ENCODE assay signal across 8 cellular contexts in genomic region chr17:31549525-31550388, GRCh38.
A peak's percentile ranks its signal among the peaks of the same experiment; 100 is the strongest.
DNase-seq lines count a peak whose midpoint lies in the region; ATAC-seq, FAIRE-seq and TF ChIP-seq lines count a peak whose summit lies in the region.

No MANE protein-coding gene starts in this region.

- no peak overlapping the region for H2BK5ac ChIP-seq in neuronal stem cell (ENCODE audit: low read length)

- no peak overlapping the region for H2BK12ac ChIP-seq in neuronal stem cell (ENCODE audit: low read length)

- H3K4me3 ChIP-seq in MG63 (peak overlapping the region; percentile 92), neuronal stem cell (ENCODE audit: low read length in 2 of 2) (peak overlapping the region; percentile 81 to 90)

- H3K4me1 ChIP-seq in foreskin keratinocyte = no peaks in the 10 kb centered on the region
- peaks cover 1 to 4% of the 10 kb centered on the region in 2 donors for H3K4me1 ChIP-seq in neuronal stem cell (ENCODE audit: control insufficient read depth in 2 of 2, insufficient read depth in 1 of 2, low read depth in 1 of 2, low read length in 2 of 2)

- H3K18ac ChIP-seq in neuronal stem cell (ENCODE audit: low read length) = peak overlapping the region; percentile 97

- H3K9ac ChIP-seq in neuronal stem cell (ENCODE audit: low read depth, low read length, poor library complexity) = peak overlapping the region; percentile 94

- H3K4me2 ChIP-seq in neuronal stem cell (ENCODE audit: insufficient read depth, low read length, poor library complexity, severe bottlenecking) = peak overlapping the region; percentile 81

- peak overlapping the region; percentile 88 for H3K27ac ChIP-seq in foreskin keratinocyte
- peak overlapping the region; percentile 69 for H3K27ac ChIP-seq in neuronal stem cell (replicated peaks; ENCODE audit: low read length)

- DNase-seq in ELF-1 (ENCODE audit: low read depth, low spot score) (peak; percentile 95), H54 (ENCODE audit: insufficient read length, low spot score) (peak; percentile 79), MG63 (peak; percentile 91), SHP77 treated with DMSO at 0.1 percent for 48 hours (lab: John Stamatoyannopoulos, UW) (peak; percentile 77), foreskin keratinocyte (peak; percentile 68 to 85), neuronal stem cell (ENCODE audit: low spot score) (peak; percentile 92), stromal cell of bone marrow (ENCODE audit: low read depth) (peak; percentile 74)
- DNase-seq in activated naive CD4-positive, alpha-beta T cell (lab: John Stamatoyannopoulos, UW) = peak; percentile 84 to 99 (median 92)

- no peak for TF ChIP-seq CTCF in foreskin keratinocyte (conservative IDR thresholded peaks at IDR 0.05)

- H2BK120ac ChIP-seq in neuronal stem cell (ENCODE audit: low read depth, low read length) = no peak overlapping the region

- no peaks in the 10 kb centered on the region for H3K79me1 ChIP-seq in neuronal stem cell (ENCODE audit: low read depth, low read length)

- H3K36me3 ChIP-seq in MG63 (no peaks in the 10 kb centered on the region), neuronal stem cell (replicated peaks in 1 of 2; ENCODE audit: control insufficient read depth in 2 of 2, insufficient read depth in 2 of 2, low read length in 2 of 2) (no peaks in the 10 kb centered on the region)

- H4K91ac ChIP-seq in neuronal stem cell (ENCODE audit: low read depth, low read length, poor library complexity) = no peak overlapping the region

- peak overlapping the region; percentile 77 for H3K14ac ChIP-seq in neuronal stem cell (ENCODE audit: low read length)

- no peaks in the 10 kb centered on the region for H3K9me3 ChIP-seq in MG63
- no peaks in the 10 kb centered on the region for H3K9me3 ChIP-seq in neuronal stem cell (replicated peaks in 1 of 2; ENCODE audit: control insufficient read depth in 2 of 2, insufficient read depth in 1 of 2, low read depth in 1 of 2, low read length in 2 of 2)

- H3K23ac ChIP-seq in neuronal stem cell (ENCODE audit: low read depth, low read length, poor library complexity) = peak overlapping the region; percentile 98

- peak; percentile 86 for ATAC-seq in foreskin keratinocyte

- no peak overlapping the region for H2AK5ac ChIP-seq in neuronal stem cell (ENCODE audit: low read depth, low read length)

- no CpG with 5 or more reads among the region's 105 CpGs for WGBS in neuronal stem cell (ENCODE audit: extremely low coverage in 2 of 2, insufficient read length in 2 of 2, insufficient replicate concordance in 1 of 2), 2 donors

- no peak overlapping the region for H3K4ac ChIP-seq in neuronal stem cell (ENCODE audit: low read length)

- H4K8ac ChIP-seq in neuronal stem cell (ENCODE audit: low read depth, low read length) = peak overlapping the region; percentile 68

- FAIRE-seq in H54 (lab: Jason Lieb, UNC) = no peak

- TF ChIP-seq POLR2A in H54 (IDR thresholded peaks at IDR 0.05; ENCODE audit: low read depth, low read length) = peak; percentile 37

- H2BK15ac ChIP-seq in neuronal stem cell (ENCODE audit: low read length) = peak overlapping the region; percentile 78

- no peaks in the 10 kb centered on the region for H3K27me3 ChIP-seq in MG63
- H3K27me3 ChIP-seq in foreskin keratinocyte = no peaks in the 10 kb centered on the region
- H3K27me3 ChIP-seq in neuronal stem cell (ENCODE audit: control insufficient read depth in 3 of 3, insufficient read depth in 3 of 3, low read depth in 1 of 3, low read length in 3 of 3) = peaks cover 0 to 30% (median 10%) of the 10 kb centered on the region in 3 experiments

- H2AFZ ChIP-seq in neuronal stem cell (ENCODE audit: low read length) = peak overlapping the region; percentile 100

Comparison
In these comparisons a context has a peak if more than half of its experiments do, and no peak if none do; other contexts are left out.
1. Peak in every context shown above with its lines: DNase-seq, ATAC-seq, H3K4me3 ChIP-seq and H3K27ac ChIP-seq.